17 cellular contexts compared by ENCODE assay signal in the genomic region with DNA sequence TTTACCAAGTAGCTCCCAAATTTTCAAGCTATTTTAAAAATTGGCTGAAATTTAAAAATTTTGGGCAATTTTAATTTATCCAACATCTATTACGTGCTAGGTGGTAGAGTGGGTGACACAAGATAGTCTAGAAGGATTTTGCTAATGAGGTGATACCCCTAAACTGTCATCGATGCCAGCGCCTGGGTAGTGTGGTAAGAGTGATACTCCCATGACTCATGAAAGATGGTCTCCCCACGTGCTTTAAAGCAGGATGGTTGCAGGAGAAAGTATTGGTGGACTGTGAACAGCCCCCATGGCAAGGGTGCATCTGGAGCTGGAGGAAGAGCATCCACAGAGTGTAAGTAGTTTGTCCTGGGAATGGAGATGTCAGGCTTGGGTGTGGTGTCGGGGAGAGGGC.
DNase-seq lines count a peak whose midpoint lies in the region; ATAC-seq and TF ChIP-seq lines count a peak whose summit lies in the region.
"Had no signal": no experiment of that assay in that cellular context is flagged by ENCODE, and none has a peak within 500 bp of the region (broad histone marks: within the 10 kb centered on the region; RNA-seq: fewer than 3 reads in every experiment).

No MANE protein-coding gene starts in this region.

- H3K4me3 ChIP-seq in GM23338 (no peak overlapping the region), Loucy (ENCODE audit: low read length, poor library complexity, severe bottlenecking) (no peak overlapping the region), osteoblast (ENCODE audit: insufficient read depth, low read length) (no peak overlapping the region)
- H3K4me3 ChIP-seq: GM12878, GM23248 had no signal

- H3K9me3 Mint-ChIP-seq in GM23338 (no peaks in the 10 kb centered on the region), natural killer cell (no peaks in the 10 kb centered on the region)

- ATAC-seq in GM23338 (no peak), natural killer cell (peak in 2 of 3 donors; percentile 43 to 54)
- ATAC-seq: GM12878 had no signal

- H3K27me3 Mint-ChIP-seq in GM23338 (ENCODE audit: insufficient read depth, low read depth, poor library complexity) (peaks cover 2% of the 10 kb centered on the region), natural killer cell (ENCODE audit: low read depth in 2 of 2) (no peaks in the 10 kb centered on the region)
- H3K27me3 Mint-ChIP-seq: CD4-positive, CD25-positive, alpha-beta regulatory T cell; CD8-positive, alpha-beta memory T cell had no signal

- H3K4me3 Mint-ChIP-seq in GM23338 (no peak overlapping the region), natural killer cell (no peak overlapping the region)
- H3K4me3 Mint-ChIP-seq: CD4-positive, CD25-positive, alpha-beta regulatory T cell; CD8-positive, alpha-beta memory T cell had no signal

- H4K20me1 ChIP-seq in GM23338 (replicated peaks; ENCODE audit: insufficient read depth), result no peaks in the 10 kb centered on the region
- no peaks in the 10 kb centered on the region for H4K20me1 ChIP-seq in Loucy (ENCODE audit: insufficient read depth, low read length, poor library complexity, severe bottlenecking)
- no peaks in the 10 kb centered on the region for H4K20me1 ChIP-seq in osteoblast (ENCODE audit: insufficient read depth, low read length)

- no peak for DNase-seq in GM23338 (ENCODE audit: low spot score)
- no peak for DNase-seq in natural killer cell
- DNase-seq in substantia nigra (lab: John Stamatoyannopoulos, UW), result no peak
- no peak for DNase-seq in NCI-H526 treated with DMSO at 0.1 percent for 48 hours (lab: John Stamatoyannopoulos, UW)
- DNase-seq in GM20000 (ENCODE audit: low spot score), result no peak
- DNase-seq in osteoblast (ENCODE audit: insufficient read length, low spot score, missing footprints), result no peak
- DNase-seq: ACHN; BE2C; CD4-positive, CD25-positive, alpha-beta regulatory T cell; CD8-positive, alpha-beta memory T cell; DMS 273 treated with DMSO at 0.1 percent for 48 hours; DND-41; EL; GM23248; HCEC 1CT had no signal

- H3K9me3 ChIP-seq in Loucy (ENCODE audit: insufficient read depth, low read depth, low read length) (no peaks in the 10 kb centered on the region), osteoblast (ENCODE audit: low read depth, low read length) (peaks cover 6% of the 10 kb centered on the region)
- H3K9me3 ChIP-seq: BE2C had no signal

- no peak overlapping the region for H3K27ac ChIP-seq in GM23338 (ENCODE audit: low read depth)
- H3K27ac ChIP-seq in substantia nigra (ENCODE audit: low read depth, low read length, poor library complexity, severe bottlenecking), result peak overlapping the region; percentile 30
- no peak overlapping the region for H3K27ac ChIP-seq in osteoblast (ENCODE audit: low read depth, low read length)
- H3K27ac ChIP-seq: GM23248 had no signal

- H2AFZ ChIP-seq in GM23338 (no peak overlapping the region), Loucy (ENCODE audit: low read length) (0 out of 2 replicates have a peak overlapping the region, but pooled peaks have one; percentile 77), osteoblast (ENCODE audit: low read length) (no peak overlapping the region)
- H2AFZ ChIP-seq: GM23248 had no signal

- H3F3A ChIP-seq in GM23338 (replicated peaks; ENCODE audit: low read depth) (no peaks in the 10 kb centered on the region), Loucy (ENCODE audit: low read depth) (no peaks in the 10 kb centered on the region)

- H3K4me2 ChIP-seq in GM23338 (no peak overlapping the region), Loucy (ENCODE audit: low read depth, low read length, poor library complexity, severe bottlenecking) (no peak overlapping the region), osteoblast (ENCODE audit: insufficient read depth, low read length) (no peak overlapping the region)

- H3K9me2 ChIP-seq in GM23338 (ENCODE audit: insufficient read depth) (peaks cover 6% of the 10 kb centered on the region; the same call in 1 of the 2 replicates), Loucy (replicated peaks; ENCODE audit: low read depth, low read length) (no peaks in the 10 kb centered on the region)

- H3K36me3 Mint-ChIP-seq in GM23338 (ENCODE audit: low read depth), result no peaks in the 10 kb centered on the region
- no peaks in the 10 kb centered on the region for H3K36me3 Mint-ChIP-seq in natural killer cell

- intact Hi-C loops in natural killer cell (cut with micrococcal nuclease), result no loop called here

- no peak overlapping the region for H3K9ac ChIP-seq in Loucy (ENCODE audit: low read depth, low read length, poor library complexity, severe bottlenecking)
- H3K9ac ChIP-seq: GM23248 had no signal

- H3K27me3 ChIP-seq in GM23338 (ENCODE audit: insufficient read depth), result no peaks in the 10 kb centered on the region
- no peaks in the 10 kb centered on the region for H3K27me3 ChIP-seq in Loucy (ENCODE audit: insufficient read depth, low read length, poor library complexity, severe bottlenecking)
- H3K27me3 ChIP-seq in osteoblast (ENCODE audit: insufficient read depth, low read length), result no peaks in the 10 kb centered on the region
- H3K27me3 ChIP-seq: BE2C had no signal

- H3K4me1 Mint-ChIP-seq in GM23338 (peaks cover 5% of the 10 kb centered on the region; the same call in 2 of the 3 replicates), natural killer cell (peaks cover 14 to 25% of the 10 kb centered on the region in 2 donors)

- no peaks in the 10 kb centered on the region for H3K79me2 ChIP-seq in GM23338 (replicated peaks; ENCODE audit: insufficient read depth)
- no peaks in the 10 kb centered on the region for H3K79me2 ChIP-seq in Loucy (ENCODE audit: insufficient read depth, low read length)
- H3K79me2 ChIP-seq in osteoblast (ENCODE audit: insufficient read depth, low read length), result no peaks in the 10 kb centered on the region

- H3K36me3 ChIP-seq in GM23338 (ENCODE audit: insufficient read depth) (no peaks in the 10 kb centered on the region), Loucy (ENCODE audit: insufficient read depth, low read length) (no peaks in the 10 kb centered on the region), osteoblast (ENCODE audit: insufficient read depth, low read length) (no peaks in the 10 kb centered on the region)
- H3K36me3 ChIP-seq: BE2C had no signal

- H3K4me1 ChIP-seq in GM23338 (ENCODE audit: insufficient read depth) (no peaks in the 10 kb centered on the region), Loucy (ENCODE audit: insufficient read depth, low read length, poor library complexity, severe bottlenecking) (peaks cover 13% of the 10 kb centered on the region), osteoblast (ENCODE audit: insufficient read depth, low read length) (no peaks in the 10 kb centered on the region)
- H3K4me1 ChIP-seq: BE2C had no signal

- TF ChIP-seq CTCF in GM23338 (conservative IDR thresholded peaks at IDR 0.05; ENCODE audit: low read depth in 2 of 2), result no peak
- TF ChIP-seq CTCF in Loucy (conservative IDR thresholded peaks at IDR 0.05; ENCODE audit: low read length), result no peak
- TF ChIP-seq CTCF in natural killer cell (IDR thresholded peaks at IDR 0.05), result no peak
- TF ChIP-seq CTCF in GM20000 (IDR thresholded peaks at IDR 0.05; ENCODE audit: extremely low read depth, missing control alignments), result no peak
- TF ChIP-seq CTCF in osteoblast (IDR thresholded peaks at IDR 0.05; ENCODE audit: extremely low read depth, low read depth, low read length), result no peak

- H3K27ac Mint-ChIP-seq in GM23338 (0 out of 2 replicates have a peak overlapping the region, but pooled peaks have one; percentile 21), natural killer cell (peak overlapping the region in 1 of 2 donors; percentile 63)
- H3K27ac Mint-ChIP-seq: CD4-positive, CD25-positive, alpha-beta regulatory T cell; CD8-positive, alpha-beta memory T cell had no signal

TF ChIP-seq in GM23338, 12 proteins besides CTCF, POLR2A, EP300 and RAD21 (continues in another document):
- TF ChIP-seq, protein P1, sequence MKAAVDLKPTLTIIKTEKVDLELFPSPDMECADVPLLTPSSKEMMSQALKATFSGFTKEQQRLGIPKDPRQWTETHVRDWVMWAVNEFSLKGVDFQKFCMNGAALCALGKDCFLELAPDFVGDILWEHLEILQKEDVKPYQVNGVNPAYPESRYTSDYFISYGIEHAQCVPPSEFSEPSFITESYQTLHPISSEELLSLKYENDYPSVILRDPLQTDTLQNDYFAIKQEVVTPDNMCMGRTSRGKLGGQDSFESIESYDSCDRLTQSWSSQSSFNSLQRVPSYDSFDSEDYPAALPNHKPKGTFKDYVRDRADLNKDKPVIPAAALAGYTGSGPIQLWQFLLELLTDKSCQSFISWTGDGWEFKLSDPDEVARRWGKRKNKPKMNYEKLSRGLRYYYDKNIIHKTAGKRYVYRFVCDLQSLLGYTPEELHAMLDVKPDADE (IDR thresholded peaks at IDR 0.05), result no peak
- TF ChIP-seq NANOG (IDR thresholded peaks at IDR 0.05; ENCODE audit: borderline replicate concordance) (no peak), EZH2phosphoT487 (IDR thresholded peaks at IDR 0.05; ENCODE audit: unreplicated experiment) (no peak), ZNF331 (CRISPR knock-in tag; IDR thresholded peaks at IDR 0.05; ENCODE audit: low read depth) (no peak), JUNB (IDR thresholded peaks at IDR 0.05; ENCODE audit: unreplicated experiment) (no peak), POLR2AphosphoS5 (IDR thresholded peaks at IDR 0.05; ENCODE audit: low read depth) (no peak), STAT1 (IDR thresholded peaks at IDR 0.05; ENCODE audit: unreplicated experiment) (no peak)
- TF ChIP-seq, protein P2, sequence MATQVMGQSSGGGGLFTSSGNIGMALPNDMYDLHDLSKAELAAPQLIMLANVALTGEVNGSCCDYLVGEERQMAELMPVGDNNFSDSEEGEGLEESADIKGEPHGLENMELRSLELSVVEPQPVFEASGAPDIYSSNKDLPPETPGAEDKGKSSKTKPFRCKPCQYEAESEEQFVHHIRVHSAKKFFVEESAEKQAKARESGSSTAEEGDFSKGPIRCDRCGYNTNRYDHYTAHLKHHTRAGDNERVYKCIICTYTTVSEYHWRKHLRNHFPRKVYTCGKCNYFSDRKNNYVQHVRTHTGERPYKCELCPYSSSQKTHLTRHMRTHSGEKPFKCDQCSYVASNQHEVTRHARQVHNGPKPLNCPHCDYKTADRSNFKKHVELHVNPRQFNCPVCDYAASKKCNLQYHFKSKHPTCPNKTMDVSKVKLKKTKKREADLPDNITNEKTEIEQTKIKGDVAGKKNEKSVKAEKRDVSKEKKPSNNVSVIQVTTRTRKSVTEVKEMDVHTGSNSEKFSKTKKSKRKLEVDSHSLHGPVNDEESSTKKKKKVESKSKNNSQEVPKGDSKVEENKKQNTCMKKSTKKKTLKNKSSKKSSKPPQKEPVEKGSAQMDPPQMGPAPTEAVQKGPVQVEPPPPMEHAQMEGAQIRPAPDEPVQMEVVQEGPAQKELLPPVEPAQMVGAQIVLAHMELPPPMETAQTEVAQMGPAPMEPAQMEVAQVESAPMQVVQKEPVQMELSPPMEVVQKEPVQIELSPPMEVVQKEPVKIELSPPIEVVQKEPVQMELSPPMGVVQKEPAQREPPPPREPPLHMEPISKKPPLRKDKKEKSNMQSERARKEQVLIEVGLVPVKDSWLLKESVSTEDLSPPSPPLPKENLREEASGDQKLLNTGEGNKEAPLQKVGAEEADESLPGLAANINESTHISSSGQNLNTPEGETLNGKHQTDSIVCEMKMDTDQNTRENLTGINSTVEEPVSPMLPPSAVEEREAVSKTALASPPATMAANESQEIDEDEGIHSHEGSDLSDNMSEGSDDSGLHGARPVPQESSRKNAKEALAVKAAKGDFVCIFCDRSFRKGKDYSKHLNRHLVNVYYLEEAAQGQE (IDR thresholded peaks at IDR 0.05; ENCODE audit: unreplicated experiment), result no peak
